In genomic region chr1:201740086-201740541, GRCh38 we compare ENCODE assay signal across 8 cellular contexts.
DNase-seq lines count a peak whose midpoint lies in the region; ATAC-seq and TF ChIP-seq lines count a peak whose summit lies in the region.

No MANE protein-coding gene starts in this region.

- H3K4me3 ChIP-seq in cardiac muscle cell (peak overlapping the region; percentile 96), choroid plexus epithelial cell (ENCODE audit: low read depth, low read length) (peak overlapping the region; percentile 84), mesodermal cell (ENCODE audit: extremely low read depth, insufficient read depth, low read length, poor library complexity, severe bottlenecking) (peak overlapping the region; percentile 71), vagina (peak overlapping the region; percentile 60 to 73)

- H3K4me1 ChIP-seq in cardiac muscle cell (ENCODE audit: low read depth) (peaks cover 61% of the 10 kb centered on the region), mesodermal cell (ENCODE audit: control insufficient read depth, insufficient read depth, low read length, poor library complexity, severe bottlenecking) (peaks cover 52% of the 10 kb centered on the region), vagina (peaks cover 77% of the 10 kb centered on the region)

- H3K9me3 ChIP-seq in cardiac muscle cell (ENCODE audit: low read depth) (no peaks in the 10 kb centered on the region), mesodermal cell (ENCODE audit: control insufficient read depth, low read length) (no peaks in the 10 kb centered on the region), vagina (no peaks in the 10 kb centered on the region)

- no peak for TF ChIP-seq POLR2A in vagina (IDR thresholded peaks at IDR 0.05)

- H3K27ac ChIP-seq in cardiac muscle cell (peak overlapping the region; percentile 100), mesodermal cell (ENCODE audit: low read depth, low read length, severe bottlenecking) (no peak overlapping the region), vagina (peak overlapping the region; percentile 76)

- TF ChIP-seq CTCF in cardiac muscle cell (IDR thresholded peaks at IDR 0.05; ENCODE audit: low read depth, low read length): no peak
- TF ChIP-seq CTCF in choroid plexus epithelial cell (conservative IDR thresholded peaks at IDR 0.05; ENCODE audit: low read depth, low read length): no peak
- TF ChIP-seq CTCF in vagina (IDR thresholded peaks at IDR 0.05): no peak

- ATAC-seq in HG02623 (IDR thresholded peaks at IDR 0.05; ENCODE audit: unreplicated experiment) (no peak), GM21737 (IDR thresholded peaks at IDR 0.05; ENCODE audit: unreplicated experiment) (no peak)

- no peaks in the 10 kb centered on the region for H3K27me3 ChIP-seq in cardiac muscle cell
- H3K27me3 ChIP-seq in vagina: no peaks in the 10 kb centered on the region

- DNase-seq in cardiac muscle cell (ENCODE audit: low read depth in 1 of 2, low spot score in 1 of 2) (peak in 1 of 2 donors; percentile 47), cardiac septum (ENCODE audit: low spot score) (no peak), choroid plexus epithelial cell (ENCODE audit: low read depth) (peak; percentile 56), vagina (ENCODE audit: extremely low spot score in 2 of 2) (no peak), H4 (ENCODE audit: low spot score) (no peak)

- intact Hi-C loops in cardiac septum (cut with DNase I): loop anchor here (5.0 kb wide), 1 partner anchor 47 kb away; no protein-coding TSS in a partner anchor
- intact Hi-C loops in vagina (cut with DNase I): no loop called here

- 2 to 5% methylated on average over 19 to 26 of the region's 29 CpGs for WGBS in mesodermal cell (ENCODE audit: insufficient coverage in 2 of 2), 2 experiments

- H3K36me3 ChIP-seq in cardiac muscle cell (peaks cover 14% of the 10 kb centered on the region), mesodermal cell (ENCODE audit: control insufficient read depth, insufficient read depth, low read length) (peaks cover 22% of the 10 kb centered on the region), vagina (no peaks in the 10 kb centered on the region)
